In the genomic region with DNA sequence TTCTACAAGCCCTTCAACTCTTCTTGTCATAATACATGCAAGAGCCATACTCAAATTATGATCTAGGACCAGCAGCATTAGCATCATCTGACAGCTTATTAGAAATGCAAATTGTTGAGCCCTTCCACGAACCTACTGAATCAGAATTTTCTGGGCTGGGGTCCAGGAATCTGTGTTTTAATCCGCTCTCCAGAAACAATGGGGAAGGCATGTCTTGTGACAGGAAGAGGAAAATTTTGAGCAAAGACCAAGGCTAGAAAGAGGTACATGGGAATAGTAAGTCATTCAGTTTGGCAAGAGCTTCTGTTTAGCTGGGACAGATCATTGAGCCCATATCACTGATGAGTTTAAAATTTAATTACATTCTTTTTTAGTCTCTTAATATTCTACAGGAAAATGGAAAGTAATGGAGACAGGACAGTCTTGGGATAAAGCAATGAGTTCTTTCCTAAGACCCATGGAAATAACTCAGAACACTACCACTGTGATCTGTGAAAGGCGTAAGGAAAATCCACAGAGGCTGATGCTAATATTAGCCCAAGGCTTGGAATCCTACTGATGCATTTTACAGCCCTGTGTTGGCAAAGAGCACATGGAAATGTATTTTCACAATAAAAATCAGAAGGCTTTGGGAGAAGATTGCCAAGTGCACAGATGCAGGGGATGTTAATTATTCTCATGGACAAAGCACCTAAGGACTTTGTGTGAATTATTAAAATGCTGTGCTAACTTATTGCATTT, we compare ENCODE assay signal across 13 cellular contexts.
DNase-seq lines count a peak whose midpoint lies in the region; TF ChIP-seq lines count a peak whose summit lies in the region.
"Had no signal": no experiment of that assay in that cellular context is flagged by ENCODE, and none has a peak within 500 bp of the region (broad histone marks: within the 10 kb centered on the region; RNA-seq: fewer than 3 reads in every experiment).

No MANE protein-coding gene starts in this region.

- H3K4me1 ChIP-seq in adipocyte (ENCODE audit: control insufficient read depth, insufficient read depth, low read length): peaks cover 48% of the 10 kb centered on the region
- no peaks in the 10 kb centered on the region for H3K4me1 ChIP-seq in osteoblast (ENCODE audit: insufficient read depth, low read length)

- H3K36me3 ChIP-seq in adipocyte (ENCODE audit: control insufficient read depth, insufficient read depth, low read length, severe bottlenecking) (no peaks in the 10 kb centered on the region), osteoblast (ENCODE audit: insufficient read depth, low read length) (no peaks in the 10 kb centered on the region)

- TF ChIP-seq CTCF in fibroblast of the aortic adventitia (IDR thresholded peaks at IDR 0.05; ENCODE audit: insufficient read depth, low read length) (no peak), retinal pigment epithelial cell (conservative IDR thresholded peaks at IDR 0.05; ENCODE audit: low read depth, low read length) (no peak), osteoblast (IDR thresholded peaks at IDR 0.05; ENCODE audit: extremely low read depth, low read depth, low read length) (no peak)

- H3K9ac ChIP-seq in adipocyte (ENCODE audit: low read length): peak overlapping the region; percentile 65

- H3K27ac ChIP-seq in osteoblast (ENCODE audit: low read depth, low read length): no peak overlapping the region
- H3K27ac ChIP-seq: RWPE1 had no signal

- H3K9me3 ChIP-seq in adipocyte (ENCODE audit: control insufficient read depth, low read length) (no peaks in the 10 kb centered on the region), osteoblast (ENCODE audit: low read depth, low read length) (no peaks in the 10 kb centered on the region)

- no peaks in the 10 kb centered on the region for H3K79me2 ChIP-seq in osteoblast (ENCODE audit: insufficient read depth, low read length)

- H3K4me3 ChIP-seq in adipocyte (ENCODE audit: low read length): peak overlapping the region; percentile 33
- no peak overlapping the region for H3K4me3 ChIP-seq in fibroblast of the aortic adventitia (ENCODE audit: low read depth, low read length)
- H3K4me3 ChIP-seq in retinal pigment epithelial cell (ENCODE audit: low read length): no peak overlapping the region
- no peak overlapping the region for H3K4me3 ChIP-seq in osteoblast (ENCODE audit: insufficient read depth, low read length)

- H3K4me2 ChIP-seq in osteoblast (ENCODE audit: insufficient read depth, low read length): no peak overlapping the region

- H3K27me3 ChIP-seq in adipocyte (replicated peaks; ENCODE audit: control insufficient read depth, insufficient read depth, low read length) (no peaks in the 10 kb centered on the region), osteoblast (ENCODE audit: insufficient read depth, low read length) (no peaks in the 10 kb centered on the region)

- DNase-seq in M059J (ENCODE audit: low read depth): peak; percentile 6
- no peak for DNase-seq in adipocyte (ENCODE audit: low read depth)
- DNase-seq in fibroblast of the aortic adventitia (ENCODE audit: low read depth): peak; percentile 30
- DNase-seq in retinal pigment epithelial cell (ENCODE audit: low read depth): peak; percentile 95
- no peak for DNase-seq in osteoblast (ENCODE audit: insufficient read length, low spot score, missing footprints)
- DNase-seq in DMS53 treated with DMSO at 0.1 percent for 48 hours (lab: John Stamatoyannopoulos, UW; ENCODE audit: unreplicated experiment): no peak
- no peak for DNase-seq in effector CD8-positive, alpha-beta T cell (lab: John Stamatoyannopoulos, UW)
- DNase-seq: CD4-positive, alpha-beta T cell; KG1; NCI-H1105; NCI-H1930; NCI-H2171 had no signal

- H2AFZ ChIP-seq in osteoblast (ENCODE audit: low read length): no peak overlapping the region

- no peaks in the 10 kb centered on the region for H4K20me1 ChIP-seq in osteoblast (ENCODE audit: insufficient read depth, low read length)

Comparison
In these comparisons a context has a peak if more than half of its experiments do, and no peak if none do; other contexts are left out.
1. DNase-seq: peak in M059J (single experiment), fibroblast of the aortic adventitia (single experiment) and retinal pigment epithelial cell (single experiment); none in adipocyte (single experiment), osteoblast (single experiment), DMS53 treated with DMSO at 0.1 percent for 48 hours (single experiment) and effector CD8-positive, alpha-beta T cell (single experiment).